In the genomic region with DNA sequence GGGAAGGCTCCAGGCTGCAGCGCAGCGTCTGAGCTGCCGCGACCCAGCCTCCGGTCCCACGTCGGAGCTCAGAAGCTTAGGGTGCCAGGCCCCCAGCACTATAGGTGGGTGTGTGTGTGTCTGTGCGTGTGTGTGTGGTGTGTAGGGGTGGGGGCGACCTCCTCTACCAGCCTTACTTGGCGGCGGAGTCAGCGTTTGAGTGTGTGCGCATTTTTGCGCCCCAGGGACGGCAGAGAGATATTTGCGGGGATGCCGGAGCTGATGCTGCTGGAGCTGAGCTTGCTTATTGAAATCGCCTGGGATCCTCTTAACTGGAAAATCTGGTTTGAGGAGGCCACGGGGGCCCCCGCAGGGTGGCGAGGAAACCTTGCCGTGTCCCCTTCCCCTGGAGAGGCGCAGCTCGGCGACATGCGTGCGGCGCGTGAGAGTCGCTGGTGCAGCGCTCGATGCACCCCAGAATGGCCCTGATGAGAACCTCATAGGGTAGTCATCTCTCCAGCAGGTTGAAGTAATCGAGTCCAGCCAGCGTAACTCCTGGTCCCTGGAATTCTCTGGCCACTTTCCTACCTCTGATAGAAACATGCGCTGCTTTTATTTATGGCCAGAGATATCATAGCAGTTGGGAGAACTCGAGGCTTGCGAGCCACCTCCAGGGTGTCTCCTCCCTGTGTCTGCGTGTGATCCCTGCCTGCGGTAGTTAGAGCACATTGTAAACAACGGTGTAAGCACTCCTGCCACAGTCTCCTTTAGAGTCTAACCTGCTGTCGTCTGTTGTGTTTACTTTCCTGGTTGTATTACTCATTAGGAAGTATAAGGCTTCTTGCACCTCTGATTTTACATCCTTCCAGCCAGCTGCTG, we compare ENCODE assay signal across 9 cellular contexts. TPM values are rescaled to one million over a fixed set of nuclear protein-coding genes. Genes with fewer than 3 reads are reported as not detected.
DNase-seq lines count a peak whose midpoint lies in the region; ATAC-seq and TF ChIP-seq lines count a peak whose summit lies in the region.
"Had no signal": no experiment of that assay in that cellular context is flagged by ENCODE, and none has a peak within 500 bp of the region (broad histone marks: within the 10 kb centered on the region; RNA-seq: fewer than 3 reads in every experiment).

No MANE protein-coding gene starts in this region.

- H3K4me1 ChIP-seq in mesenchymal stem cell (ENCODE audit: control insufficient read depth, insufficient read depth, low read depth, low read length) = peaks cover 21% of the 10 kb centered on the region

- H2BK12ac ChIP-seq in mesenchymal stem cell (ENCODE audit: low read length in 2 of 2) = peak overlapping the region in 1 of 2 experiments; percentile 86

- H3K9ac ChIP-seq in mesenchymal stem cell (ENCODE audit: low read length) = no peak overlapping the region

- H2AFZ ChIP-seq in mesenchymal stem cell (ENCODE audit: low read depth, low read length) = peak overlapping the region; percentile 71

- no peak overlapping the region for H3K27ac ChIP-seq in mesenchymal stem cell (ENCODE audit: low read length, poor library complexity, severe bottlenecking)
- H3K27ac ChIP-seq: C4-2B had no signal

- DNase-seq in A172 (ENCODE audit: low spot score) = peak; percentile 2
- DNase-seq in NCI-H1417 treated with DMSO at 0.1 percent for 48 hours (lab: John Stamatoyannopoulos, UW) = peak; percentile 69
- DNase-seq in choroid plexus epithelial cell (ENCODE audit: low read depth) = peak; percentile 54
- DNase-seq in mesenchymal stem cell = peak; percentile 79
- DNase-seq in dedifferentiated amniotic fluid mesenchymal stem cell (ENCODE audit: extremely low spot score) = no peak
- DNase-seq in GDM1 (lab: John Stamatoyannopoulos, UW) = no peak
- DNase-seq in activated T-cell treated with anti-CD3 and anti-CD28 coated beads, Interleukin-2, amount 50 U/mL, for 72 hours = no peak
- no peak for DNase-seq in T-helper 9 cell

- H3K23ac ChIP-seq in mesenchymal stem cell (ENCODE audit: low read length in 2 of 2) = peak overlapping the region in 1 of 2 experiments; percentile 100

- no peak for TF ChIP-seq CTCF in choroid plexus epithelial cell (conservative IDR thresholded peaks at IDR 0.05; ENCODE audit: low read depth, low read length)

- H2BK15ac ChIP-seq in mesenchymal stem cell (ENCODE audit: low read depth, poor library complexity, severe bottlenecking) = no peak overlapping the region

- peaks cover 2 to 7% of the 10 kb centered on the region in 2 donors for H3K36me3 Mint-ChIP-seq in activated T-cell treated with anti-CD3 and anti-CD28 coated beads, Interleukin-2, amount 50 U/mL, for 72 hours (ENCODE audit: insufficient read depth in 2 of 2)

- H3K27me3 Mint-ChIP-seq in activated T-cell treated with anti-CD3 and anti-CD28 coated beads, Interleukin-2, amount 50 U/mL, for 72 hours (ENCODE audit: low read depth) = peaks cover 49% of the 10 kb centered on the region

- H2AK5ac ChIP-seq in mesenchymal stem cell (ENCODE audit: low read length, severe bottlenecking) = no peak overlapping the region

- H2BK120ac ChIP-seq in mesenchymal stem cell (ENCODE audit: low read depth, low read length) = no peak overlapping the region

- H3K36me3 ChIP-seq in mesenchymal stem cell (ENCODE audit: control insufficient read depth in 1 of 2, insufficient read depth in 2 of 2, low read depth in 1 of 2, low read length in 2 of 2) = no peaks in the 10 kb centered on the region

- WGBS in mesenchymal stem cell = 2% methylated on average over 38 of the region's 41 CpGs

- H4K8ac ChIP-seq in mesenchymal stem cell (ENCODE audit: low read length) = no peak overlapping the region

- H2BK5ac ChIP-seq in mesenchymal stem cell (ENCODE audit: low read depth, low read length, poor library complexity, severe bottlenecking) = no peak overlapping the region

- peaks cover 25 to 42% of the 10 kb centered on the region in 2 experiments for H3K27me3 ChIP-seq in mesenchymal stem cell (ENCODE audit: control insufficient read depth in 1 of 2, insufficient read depth in 1 of 2, low read length in 2 of 2)

- H3K27ac Mint-ChIP-seq in activated T-cell treated with anti-CD3 and anti-CD28 coated beads, Interleukin-2, amount 50 U/mL, for 72 hours = no peak overlapping the region

- H3K9me3 Mint-ChIP-seq in activated T-cell treated with anti-CD3 and anti-CD28 coated beads, Interleukin-2, amount 50 U/mL, for 72 hours = peaks cover 0 to 8% of the 10 kb centered on the region in 2 donors

- H3K14ac ChIP-seq in mesenchymal stem cell (ENCODE audit: low read length in 2 of 2) = peak overlapping the region in 1 of 2 experiments; percentile 97

- peak overlapping the region in 1 of 2 experiments; percentile 6 for H3K4ac ChIP-seq in mesenchymal stem cell (ENCODE audit: low read depth in 1 of 2, low read length in 2 of 2)

- H3K4me3 ChIP-seq in choroid plexus epithelial cell (ENCODE audit: low read depth, low read length) (peak overlapping the region; percentile 72), mesenchymal stem cell (ENCODE audit: insufficient read depth in 1 of 2, low read depth in 1 of 2, low read length in 2 of 2) (peak overlapping the region in 1 of 2 experiments; percentile 44)

- H3K9me3 ChIP-seq in mesenchymal stem cell (ENCODE audit: control insufficient read depth, low read length) = no peaks in the 10 kb centered on the region

- H3K4me1 Mint-ChIP-seq in activated T-cell treated with anti-CD3 and anti-CD28 coated beads, Interleukin-2, amount 50 U/mL, for 72 hours (ENCODE audit: low read depth) = no peaks in the 10 kb centered on the region

- H3K79me1 ChIP-seq in mesenchymal stem cell (replicated peaks; ENCODE audit: low read length, poor library complexity, severe bottlenecking) = no peaks in the 10 kb centered on the region

- ATAC-seq in activated T-cell treated with anti-CD3 and anti-CD28 coated beads, Interleukin-2, amount 50 U/mL, for 72 hours (replicated peaks in 1 of 2) = no peak

- no peak overlapping the region for H3K4me3 Mint-ChIP-seq in activated T-cell treated with anti-CD3 and anti-CD28 coated beads, Interleukin-2, amount 50 U/mL, for 72 hours

- peak overlapping the region; percentile 100 for H3K4me2 ChIP-seq in mesenchymal stem cell (ENCODE audit: low read length, poor library complexity, severe bottlenecking)

- peak overlapping the region in 1 of 2 experiments; percentile 87 for H3K18ac ChIP-seq in mesenchymal stem cell (ENCODE audit: low read depth in 1 of 2, low read length in 2 of 2)

- no peak overlapping the region for H4K91ac ChIP-seq in mesenchymal stem cell (ENCODE audit: low read length)

RNA-seq across cellular contexts. Expression of a gene that starts 2.7 kb away (rescaled TPM):
- 1.0 and 5.4 TPM in 2 replicates for total RNA-seq in A172 (2014; rRNA removed; shearing (Covaris generic))
- polyA plus RNA-seq in mesenchymal stem cell (2013, experiment 1 of 2) = 8.0 TPM
- 8.1 TPM for polyA plus RNA-seq in mesenchymal stem cell (2013, experiment 2 of 2)
- not detected for total RNA-seq in activated T-cell treated with anti-CD3 and anti-CD28 coated beads, Interleukin-2, amount 50 U/mL, for 72 hours

Comparison
In these comparisons a context has a peak if more than half of its experiments do, and no peak if none do; other contexts are left out.
1. DNase-seq: peak in A172 (single experiment), NCI-H1417 treated with DMSO at 0.1 percent for 48 hours (single experiment), choroid plexus epithelial cell (single experiment) and mesenchymal stem cell (single experiment); none in dedifferentiated amniotic fluid mesenchymal stem cell (single experiment), GDM1 (single experiment), activated T-cell treated with anti-CD3 and anti-CD28 coated beads, Interleukin-2, amount 50 U/mL, for 72 hours (0 of 2) and T-helper 9 cell (single experiment).